ENCODE assay signal across 9 cellular contexts in genomic region chr5:126443374-126443851, GRCh38.
A peak's percentile ranks its signal among the peaks of the same experiment; 100 is the strongest.
DNase-seq lines count a peak whose midpoint lies in the region; ATAC-seq lines count a peak whose summit lies in the region.
"Had no signal": no experiment of that assay in that cellular context is flagged by ENCODE, and none has a peak within 500 bp of the region (broad histone marks: within the 10 kb centered on the region; RNA-seq: fewer than 3 reads in every experiment).

No MANE protein-coding gene starts in this region.

- DNase-seq in OCI-M1 (lab: John Stamatoyannopoulos, UW) (no peak), cortex of kidney (lab: John Stamatoyannopoulos, UW) (no peak), NCI-H345 treated with DMSO at 0.1 percent for 48 hours (lab: John Stamatoyannopoulos, UW; ENCODE audit: unreplicated experiment) (no peak)
- no peak for DNase-seq in activated CD4-positive, CD25-positive, alpha-beta regulatory T cell (lab: John Stamatoyannopoulos, UW)
- DNase-seq: stimulated activated CD4-positive, alpha-beta T cell treated with anti-CD3 and anti-CD28 coated beads, Interleukin-4, amount 100 ng/mL, for 4 hours had no signal

- no peaks in the 10 kb centered on the region for H3K27me3 ChIP-seq in layer of hippocampus (ENCODE audit: control insufficient read depth, insufficient read depth, low read length)

- peak; percentile 85 for ATAC-seq in GM18520 (IDR thresholded peaks at IDR 0.05; ENCODE audit: unreplicated experiment)
- peak; percentile 95 for ATAC-seq in GM21528 (IDR thresholded peaks at IDR 0.05; ENCODE audit: low FRiP score, unreplicated experiment)
- ATAC-seq in HG03442 (IDR thresholded peaks at IDR 0.05; ENCODE audit: unreplicated experiment), result peak; percentile 87

- H3K27ac ChIP-seq in layer of hippocampus (ENCODE audit: low read depth, low read length), result peak overlapping the region; percentile 74
